Comparison of ENCODE assay signal across 8 cellular contexts in the genomic region with DNA sequence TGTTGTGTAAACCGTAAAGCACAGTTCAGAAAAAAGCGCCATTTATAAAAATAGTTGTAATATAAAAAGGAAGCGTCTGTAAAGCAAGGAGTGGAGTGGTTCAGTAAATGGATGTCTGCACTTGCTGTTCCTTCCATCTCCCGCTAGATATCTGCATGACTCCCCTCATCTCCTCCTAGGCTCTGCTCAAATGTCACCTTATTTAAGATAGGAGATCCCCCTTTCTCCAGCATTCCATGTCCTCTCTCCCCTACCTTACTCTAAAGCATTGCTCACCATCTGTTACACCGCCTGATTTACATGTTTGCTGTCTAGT. TPM values are rescaled to one million over a fixed set of nuclear protein-coding genes. Genes with fewer than 3 reads are reported as not detected.
DNase-seq lines count a peak whose midpoint lies in the region; ATAC-seq and TF ChIP-seq lines count a peak whose summit lies in the region.

No MANE protein-coding gene starts in this region.

- no peaks in the 10 kb centered on the region for H3K9me3 Mint-ChIP-seq in activated naive CD8-positive, alpha-beta T cell (ENCODE audit: low read depth)

- peaks cover 3% of the 10 kb centered on the region for H3K36me3 Mint-ChIP-seq in activated naive CD8-positive, alpha-beta T cell

- TF ChIP-seq POLR2A in transverse colon (IDR thresholded peaks at IDR 0.05), result no peak

- H3K27ac Mint-ChIP-seq in activated naive CD8-positive, alpha-beta T cell, result peak overlapping the region; percentile 82

- peak overlapping the region; percentile 72 to 99 (median 82) for H3K4me3 ChIP-seq in transverse colon

- peaks cover 2% of the 10 kb centered on the region; the same call in 1 of the 2 replicates for H3K36me3 ChIP-seq in ES-I3 (ENCODE audit: insufficient read depth, low read length)
- peaks cover 0 to 11% (median 3%) of the 10 kb centered on the region in 4 donors for H3K36me3 ChIP-seq in transverse colon

- peaks cover 22% of the 10 kb centered on the region for H3K4me1 Mint-ChIP-seq in activated naive CD8-positive, alpha-beta T cell (ENCODE audit: low read depth)

- TF ChIP-seq CTCF in transverse colon (IDR thresholded peaks at IDR 0.05), result no peak
- TF ChIP-seq CTCF in GM13977 (IDR thresholded peaks at IDR 0.05; ENCODE audit: extremely low read depth, insufficient read depth, missing control alignments), result no peak

- no peaks in the 10 kb centered on the region for H3K9me3 ChIP-seq in ES-I3 (ENCODE audit: control insufficient read depth, insufficient read depth, low read length)
- no peaks in the 10 kb centered on the region for H3K9me3 ChIP-seq in transverse colon

- in situ Hi-C loops in transverse colon (cut with MboI; ENCODE audit: low pct_ligation_motif_present in 1 of 4, low pct_unique_long_range_greater_than_20kb in 1 of 4, low sequenced_read_pairs in 3 of 4), result no loop called here
- in situ Hi-C loops in GM13977 (cut with MboI; ENCODE audit: low pct_unique_long_range_greater_than_20kb, low sequenced_read_pairs, unreplicated experiment), result no loop called here

- no peak for TF ChIP-seq EP300 in transverse colon (IDR thresholded peaks at IDR 0.05; ENCODE audit: low read depth)

- intact Hi-C loops in left colon (cut with DNase I, micrococcal nuclease) (no loop called here), transverse colon (cut with DNase I; ENCODE audit: low total_unique reads) (no loop called here)

- H3K4me3 Mint-ChIP-seq in activated naive CD8-positive, alpha-beta T cell, result peak overlapping the region; percentile 93

- peaks cover 5% of the 10 kb centered on the region for H3K27me3 ChIP-seq in transverse colon

- H3K27ac ChIP-seq in transverse colon, result peak overlapping the region; percentile 81 to 96 (median 88)

- ATAC-seq in HG02759 (IDR thresholded peaks at IDR 0.05; ENCODE audit: unreplicated experiment) (peak; percentile 11), left colon (peak; percentile 27)

- peak overlapping the region; percentile 80 for H3K9ac ChIP-seq in ES-I3 (ENCODE audit: low read depth, low read length)

- WGBS in transverse colon (ENCODE audit: low coverage in 1 of 2), 2 donors, result 38 to 44% methylated on average over 5 of the region's 5 CpGs

- DNase-seq in left colon (no peak), transverse colon (no peak), NCI-H2029 treated with DMSO at 0.1 percent for 48 hours (lab: John Stamatoyannopoulos, UW) (no peak), GM13977 (ENCODE audit: low spot score) (no peak), amniotic stem cell (lab: John Stamatoyannopoulos, UW) (no peak)

- H3K4me1 ChIP-seq in ES-I3 (ENCODE audit: insufficient read depth, low read length) (no peaks in the 10 kb centered on the region; the same call in 1 of the 2 replicates), transverse colon (peaks cover 7 to 26% (median 18%) of the 10 kb centered on the region in 4 donors)

- no peaks in the 10 kb centered on the region for H3K27me3 Mint-ChIP-seq in activated naive CD8-positive, alpha-beta T cell

RNA-seq across cellular contexts. Expression of gene MUL1, which starts 0.7 kb away (rescaled TPM):
- total RNA-seq in left colon, result 10 to 100 TPM; 37.9 to 43.3 TPM
- total RNA-seq in transverse colon, result 10 to 100 TPM; 21.9 to 53.9 (median 43.9) TPM

RNA-seq across cellular contexts. Expression of gene CAMK2N1, which starts 21.2 kb away (rescaled TPM):
- total RNA-seq in left colon (100 to 1,000 TPM; 194 to 242 TPM), transverse colon (100 to 1,000 TPM in 1 of 4 donors, 10 to 100 TPM in 3; 74.3 to 126 (median 85.9) TPM)

RNA-seq across cellular contexts. Expression of gene FAM43B, which starts 45.2 kb away (rescaled TPM):
- total RNA-seq in left colon, result under 1 TPM; 0.09 to 0.39 TPM
- not detected for total RNA-seq in transverse colon
